29 cellular contexts compared by ENCODE assay signal in the genomic region with DNA sequence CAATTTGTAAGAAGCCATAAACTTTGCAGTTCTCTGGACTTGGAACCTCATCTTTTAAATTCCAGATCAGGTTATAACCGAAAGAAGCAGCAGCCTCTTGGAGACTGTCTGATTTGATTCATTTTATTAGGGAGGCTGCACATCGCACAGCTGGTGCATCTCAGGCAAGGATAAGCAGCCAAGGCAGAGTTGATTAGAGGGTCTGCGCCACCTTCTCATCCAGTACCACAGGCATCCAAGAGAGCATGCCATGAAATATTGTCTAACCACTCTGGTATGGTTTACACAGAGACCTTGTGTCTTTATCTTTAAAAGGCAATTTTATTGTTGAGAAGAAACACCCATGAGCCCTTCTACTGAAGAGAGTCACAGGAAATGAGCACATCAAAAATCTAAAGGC.
"Had no signal": no experiment of that assay in that cellular context is flagged by ENCODE, and none has a peak within 500 bp of the region (broad histone marks: within the 10 kb centered on the region; RNA-seq: fewer than 3 reads in every experiment).

No MANE protein-coding gene starts in this region.

- ATAC-seq: activated CD4-positive, alpha-beta T cell treated with anti-CD3 and anti-CD28 coated beads for 36 hours; activated T-helper 17 cell treated with anti-CD3 and anti-CD28 coated beads, Interleukin-2, amount 50 U/mL, for 72 hours; Panc1; Right ventricle myocardium inferior had no signal

- DNase-seq: activated CD4-positive, alpha-beta memory T cell treated with anti-CD3 and anti-CD28 coated beads, Interleukin-2, amount 10 ng/mL, durations not matched to agents 7 days and 5 days; activated CD4-positive, alpha-beta T cell treated with anti-CD3 and anti-CD28 coated beads for 36 hours; activated CD4-positive, alpha-beta T cell treated with anti-CD3 and anti-CD28 coated beads, Interleukin-2, amount 50 U/mL, for 1 hour; activated gamma-delta T cell; activated naive CD4-positive, alpha-beta T cell treated with anti-CD3 and anti-CD28 coated beads for 36 hours; activated T-cell treated with anti-CD3 and anti-CD28 coated beads for 4 hours; activated T-cell treated with anti-CD3 and anti-CD28 coated beads, Interleukin-2, amount 50 U/mL, for 48 hours; caudate nucleus; MG63; MV-4-11; NCI-H1092 treated with DMSO at 0.1 percent for 48 hours; NCI-H1417 treated with DMSO at 0.1 percent for 48 hours; NCI-H1694; NCI-H2029; NCI-H2107; NCI-H2171 treated with DMSO at 0.1 percent for 48 hours; NCI-H345; NCI-H510A; NCI-H69; NK-92 treated with Interleukin-12 subunit alpha and Interleukin-12 subunit beta, amount 100 ng/mL, for 24 hours; OCI-M1; RPMI8226; T-helper 1 cell had no signal

- H3K9me3 ChIP-seq: breast epithelium, MG63 had no signal

- H3K36me3 ChIP-seq: breast epithelium, MG63 had no signal

- H3K27ac ChIP-seq: breast epithelium, SK-N-MC, VCaP had no signal

- H3K4me3 ChIP-seq: breast epithelium, MG63, SK-N-MC had no signal

- H3K4me1 ChIP-seq: breast epithelium had no signal
